9 cellular contexts compared by ENCODE assay signal in the genomic region with DNA sequence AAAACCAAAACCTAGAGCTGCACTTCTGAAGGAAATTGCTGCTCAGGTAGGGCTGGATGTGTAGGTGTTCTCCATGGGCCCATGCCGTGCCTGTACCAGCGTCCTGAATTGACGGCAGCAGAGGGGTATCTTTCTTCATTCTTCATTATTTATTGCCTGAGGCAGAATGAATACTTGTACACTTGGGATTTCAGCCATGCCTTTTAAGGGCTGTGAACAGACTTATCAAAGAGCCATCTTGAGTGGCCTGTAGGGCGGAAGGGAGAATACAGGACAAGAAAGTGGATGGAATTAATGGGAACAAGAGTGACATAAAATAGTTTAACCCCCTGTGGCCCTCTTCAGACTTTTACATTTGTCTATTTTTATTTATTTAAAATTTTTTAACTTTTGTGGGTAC.
A peak's percentile ranks its signal among the peaks of the same experiment; 100 is the strongest.
DNase-seq lines count a peak whose midpoint lies in the region; ATAC-seq and TF ChIP-seq lines count a peak whose summit lies in the region.
"Had no signal": no experiment of that assay in that cellular context is flagged by ENCODE, and none has a peak within 500 bp of the region (broad histone marks: within the 10 kb centered on the region; RNA-seq: fewer than 3 reads in every experiment).

No MANE protein-coding gene starts in this region.

- H3K9me3 ChIP-seq in HEK293 (ENCODE audit: control insufficient read depth, insufficient read depth, low read depth, low read length): no peaks in the 10 kb centered on the region
- H3K9me3 ChIP-seq in esophagus squamous epithelium: no peaks in the 10 kb centered on the region
- H3K9me3 ChIP-seq: suprapubic skin had no signal

- intact Hi-C loops in esophagus squamous epithelium (cut with DNase I): no loop called here

- H3K4me3 ChIP-seq in HEK293 (ENCODE audit: low read depth, low read length): no peak overlapping the region
- H3K4me3 ChIP-seq in esophagus squamous epithelium: no peak overlapping the region
- H3K4me3 ChIP-seq in rectal smooth muscle tissue (ENCODE audit: low read length): no peak overlapping the region
- H3K4me3 ChIP-seq: suprapubic skin had no signal

- CTCF ChIA-PET in HEK293 (lab: Yijun Ruan, JAX): no interaction called here

- WGBS in esophagus squamous epithelium, 2 donors: 65 to 67% methylated on average over 4 of the region's 4 CpGs

- H3K9ac ChIP-seq in rectal smooth muscle tissue (ENCODE audit: low read length): no peak overlapping the region

- H3K36me3 ChIP-seq in HEK293 (ENCODE audit: control insufficient read depth in 2 of 2, insufficient read depth in 1 of 2, low read length in 2 of 2) (no peaks in the 10 kb centered on the region), esophagus squamous epithelium (no peaks in the 10 kb centered on the region), rectal smooth muscle tissue (ENCODE audit: control insufficient read depth, insufficient read depth, low read length) (no peaks in the 10 kb centered on the region)
- H3K36me3 ChIP-seq: suprapubic skin had no signal

- DNase-seq in esophagus squamous epithelium (lab: John Stamatoyannopoulos, UW) (no peak), DMS53 (lab: John Stamatoyannopoulos, UW) (no peak), A172 (ENCODE audit: low spot score) (no peak)
- no peak for DNase-seq in stimulated activated CD4-positive, alpha-beta T cell treated with anti-CD3 and anti-CD28 coated beads, Interleukin-12 subunit alpha, Interleukin-12 subunit beta, amount 100 ng/mL, for 4 hours

- no peak for TF ChIP-seq POLR2A in esophagus squamous epithelium (IDR thresholded peaks at IDR 0.05)

- POLR2A ChIA-PET in HEK293 (lab: Yijun Ruan, JAX): no interaction called here

- H3K4me1 ChIP-seq in HEK293 (ENCODE audit: control insufficient read depth, insufficient read depth, low read length) (peaks cover 49% of the 10 kb centered on the region), esophagus squamous epithelium (peaks cover 14 to 98% (median 47%) of the 10 kb centered on the region in 3 donors), rectal smooth muscle tissue (ENCODE audit: control insufficient read depth, insufficient read depth, low read length) (peaks cover 56% of the 10 kb centered on the region)

- H3K27me3 ChIP-seq in esophagus squamous epithelium (no peaks in the 10 kb centered on the region), rectal smooth muscle tissue (ENCODE audit: control insufficient read depth, insufficient read depth, low read length) (no peaks in the 10 kb centered on the region)
- H3K27me3 ChIP-seq: suprapubic skin had no signal

- TF ChIP-seq CTCF in HEK293 (tag by site-specific recombination; IDR thresholded peaks at IDR 0.05): no peak
- no peak for TF ChIP-seq CTCF in VCaP (conservative IDR thresholded peaks at IDR 0.05)
- TF ChIP-seq CTCF in esophagus squamous epithelium (IDR thresholded peaks at IDR 0.05): no peak

- H3K27ac ChIP-seq in HEK293 (ENCODE audit: extremely low read depth, low read depth, low read length) (peak overlapping the region; percentile 14; the same call in 1 of the 2 replicates), VCaP (peak overlapping the region; percentile 98), esophagus squamous epithelium (peak overlapping the region in 3 of 4 donors; percentile 74 to 88 (median 76)), rectal smooth muscle tissue (ENCODE audit: low read depth, low read length) (peak overlapping the region; percentile 85)
- H3K27ac ChIP-seq: suprapubic skin had no signal

- no peak for ATAC-seq in HG03342 (IDR thresholded peaks at IDR 0.05; ENCODE audit: unreplicated experiment)

TF ChIP-seq in HEK293, 187 proteins besides CTCF, POLR2A, EP300 and RAD21:
- no peak for TF ChIP-seq PRDM1 (tag by site-specific recombination; IDR thresholded peaks at IDR 0.05)
- TF ChIP-seq, protein P1, sequence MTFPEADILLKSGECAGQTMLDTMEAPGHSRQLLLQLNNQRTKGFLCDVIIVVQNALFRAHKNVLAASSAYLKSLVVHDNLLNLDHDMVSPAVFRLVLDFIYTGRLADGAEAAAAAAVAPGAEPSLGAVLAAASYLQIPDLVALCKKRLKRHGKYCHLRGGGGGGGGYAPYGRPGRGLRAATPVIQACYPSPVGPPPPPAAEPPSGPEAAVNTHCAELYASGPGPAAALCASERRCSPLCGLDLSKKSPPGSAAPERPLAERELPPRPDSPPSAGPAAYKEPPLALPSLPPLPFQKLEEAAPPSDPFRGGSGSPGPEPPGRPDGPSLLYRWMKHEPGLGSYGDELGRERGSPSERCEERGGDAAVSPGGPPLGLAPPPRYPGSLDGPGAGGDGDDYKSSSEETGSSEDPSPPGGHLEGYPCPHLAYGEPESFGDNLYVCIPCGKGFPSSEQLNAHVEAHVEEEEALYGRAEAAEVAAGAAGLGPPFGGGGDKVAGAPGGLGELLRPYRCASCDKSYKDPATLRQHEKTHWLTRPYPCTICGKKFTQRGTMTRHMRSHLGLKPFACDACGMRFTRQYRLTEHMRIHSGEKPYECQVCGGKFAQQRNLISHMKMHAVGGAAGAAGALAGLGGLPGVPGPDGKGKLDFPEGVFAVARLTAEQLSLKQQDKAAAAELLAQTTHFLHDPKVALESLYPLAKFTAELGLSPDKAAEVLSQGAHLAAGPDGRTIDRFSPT (tag by site-specific recombination; IDR thresholded peaks at IDR 0.05): no peak
- TF ChIP-seq, protein P2, sequence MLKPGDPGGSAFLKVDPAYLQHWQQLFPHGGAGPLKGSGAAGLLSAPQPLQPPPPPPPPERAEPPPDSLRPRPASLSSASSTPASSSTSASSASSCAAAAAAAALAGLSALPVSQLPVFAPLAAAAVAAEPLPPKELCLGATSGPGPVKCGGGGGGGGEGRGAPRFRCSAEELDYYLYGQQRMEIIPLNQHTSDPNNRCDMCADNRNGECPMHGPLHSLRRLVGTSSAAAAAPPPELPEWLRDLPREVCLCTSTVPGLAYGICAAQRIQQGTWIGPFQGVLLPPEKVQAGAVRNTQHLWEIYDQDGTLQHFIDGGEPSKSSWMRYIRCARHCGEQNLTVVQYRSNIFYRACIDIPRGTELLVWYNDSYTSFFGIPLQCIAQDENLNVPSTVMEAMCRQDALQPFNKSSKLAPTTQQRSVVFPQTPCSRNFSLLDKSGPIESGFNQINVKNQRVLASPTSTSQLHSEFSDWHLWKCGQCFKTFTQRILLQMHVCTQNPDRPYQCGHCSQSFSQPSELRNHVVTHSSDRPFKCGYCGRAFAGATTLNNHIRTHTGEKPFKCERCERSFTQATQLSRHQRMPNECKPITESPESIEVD (tag by site-specific recombination; IDR thresholded peaks at IDR 0.05): peak; percentile 32
- peak; percentile 31; the same call in 1 of the 2 replicates for TF ChIP-seq ZBTB8A (tag by site-specific recombination; IDR thresholded peaks at IDR 0.05)
- TF ChIP-seq ZNF560 (tag by site-specific recombination; IDR thresholded peaks at IDR 0.05; ENCODE audit: borderline replicate concordance): no peak
- TF ChIP-seq, protein P3, sequence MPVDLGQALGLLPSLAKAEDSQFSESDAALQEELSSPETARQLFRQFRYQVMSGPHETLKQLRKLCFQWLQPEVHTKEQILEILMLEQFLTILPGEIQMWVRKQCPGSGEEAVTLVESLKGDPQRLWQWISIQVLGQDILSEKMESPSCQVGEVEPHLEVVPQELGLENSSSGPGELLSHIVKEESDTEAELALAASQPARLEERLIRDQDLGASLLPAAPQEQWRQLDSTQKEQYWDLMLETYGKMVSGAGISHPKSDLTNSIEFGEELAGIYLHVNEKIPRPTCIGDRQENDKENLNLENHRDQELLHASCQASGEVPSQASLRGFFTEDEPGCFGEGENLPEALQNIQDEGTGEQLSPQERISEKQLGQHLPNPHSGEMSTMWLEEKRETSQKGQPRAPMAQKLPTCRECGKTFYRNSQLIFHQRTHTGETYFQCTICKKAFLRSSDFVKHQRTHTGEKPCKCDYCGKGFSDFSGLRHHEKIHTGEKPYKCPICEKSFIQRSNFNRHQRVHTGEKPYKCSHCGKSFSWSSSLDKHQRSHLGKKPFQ (tag by site-specific recombination; IDR thresholded peaks at IDR 0.05): 0 out of 2 replicates have a peak, but pooled peaks have one; percentile 25
- no peak for TF ChIP-seq ZNF366 (tag by site-specific recombination; conservative IDR thresholded peaks at IDR 0.05)
- TF ChIP-seq ZNF133 (tag by site-specific recombination; IDR thresholded peaks at IDR 0.05): no peak
- TF ChIP-seq, protein P4, sequence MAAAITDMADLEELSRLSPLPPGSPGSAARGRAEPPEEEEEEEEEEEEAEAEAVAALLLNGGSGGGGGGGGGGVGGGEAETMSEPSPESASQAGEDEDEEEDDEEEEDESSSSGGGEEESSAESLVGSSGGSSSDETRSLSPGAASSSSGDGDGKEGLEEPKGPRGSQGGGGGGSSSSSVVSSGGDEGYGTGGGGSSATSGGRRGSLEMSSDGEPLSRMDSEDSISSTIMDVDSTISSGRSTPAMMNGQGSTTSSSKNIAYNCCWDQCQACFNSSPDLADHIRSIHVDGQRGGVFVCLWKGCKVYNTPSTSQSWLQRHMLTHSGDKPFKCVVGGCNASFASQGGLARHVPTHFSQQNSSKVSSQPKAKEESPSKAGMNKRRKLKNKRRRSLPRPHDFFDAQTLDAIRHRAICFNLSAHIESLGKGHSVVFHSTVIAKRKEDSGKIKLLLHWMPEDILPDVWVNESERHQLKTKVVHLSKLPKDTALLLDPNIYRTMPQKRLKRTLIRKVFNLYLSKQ (tag by site-specific recombination; IDR thresholded peaks at IDR 0.05; ENCODE audit: borderline replicate concordance): no peak
- 0 out of 2 replicates have a peak, but pooled peaks have one; percentile 29 for TF ChIP-seq FEZF1 (tag by site-specific recombination; IDR thresholded peaks at IDR 0.05)

Comparison
In these comparisons a context has a peak if more than half of its experiments do, and no peak if none do; other contexts are left out.
1. H3K27ac ChIP-seq: peak in every context shown above with its lines; median percentile 98 in VCaP; 85 in rectal smooth muscle tissue; 76 in esophagus squamous epithelium; 14 in HEK293.